In the genomic region with DNA sequence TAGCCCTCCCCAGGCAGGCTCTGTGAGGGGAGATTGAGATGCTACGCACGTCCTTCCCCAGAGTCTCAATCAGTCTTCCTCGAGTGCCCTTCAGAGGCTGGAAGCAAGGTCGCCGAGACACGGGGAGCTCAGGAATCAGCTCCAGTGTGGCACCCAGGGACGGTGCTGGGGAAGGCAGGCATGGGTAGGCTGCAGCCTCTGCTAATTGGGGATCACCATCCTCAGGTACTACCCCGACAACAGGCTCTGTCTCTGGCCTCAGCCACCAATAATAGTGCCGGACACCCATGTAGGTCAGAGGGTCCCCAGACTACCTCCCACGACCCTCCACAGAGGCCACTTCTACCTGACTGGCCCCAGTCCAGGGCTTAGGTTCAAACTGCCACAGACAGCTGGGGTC, we compare ENCODE assay signal across 26 cellular contexts. TPM values are rescaled to one million over a fixed set of nuclear protein-coding genes. Genes with fewer than 3 reads are reported as not detected.
"Had no signal": no experiment of that assay in that cellular context is flagged by ENCODE, and none has a peak within 500 bp of the region (broad histone marks: within the 10 kb centered on the region; RNA-seq: fewer than 3 reads in every experiment).

No MANE protein-coding gene starts in this region.

- H3K9me3 Mint-ChIP-seq: activated naive CD4-positive, alpha-beta T cell treated with anti-CD3 and anti-CD28 coated beads for 36 hours; brain; natural killer cell treated with Interleukin-12 subunit alpha and Interleukin-12 subunit beta and Interleukin-15 and Interleukin-18, amount 100 ng/mL, for 72 hours; stimulated activated effector memory CD8-positive, alpha-beta T cell treated with anti-CD3 and anti-CD28 coated beads, Interleukin-12 subunit alpha, Interleukin-12 subunit beta, amount 100 ng/mL, for 72 hours; T-cell; T-helper 2 cell treated with Interferon-gamma antibody and Interleukin-4, amounts not matched to agents 5 μg/mL and 100 μg/mL, for 36 hours had no signal

- H3K4me3 Mint-ChIP-seq: activated naive CD4-positive, alpha-beta T cell treated with anti-CD3 and anti-CD28 coated beads for 36 hours; activated T-cell treated with anti-CD3 and anti-CD28 coated beads, Interleukin-2, amount 50 U/mL, for 72 hours; brain; natural killer cell treated with Interleukin-12 subunit alpha and Interleukin-12 subunit beta and Interleukin-15 and Interleukin-18, amount 100 ng/mL, for 72 hours; stimulated activated effector memory CD8-positive, alpha-beta T cell treated with anti-CD3 and anti-CD28 coated beads, Interleukin-12 subunit alpha, Interleukin-12 subunit beta, amount 100 ng/mL, for 72 hours; T-cell; T-helper 2 cell treated with Interferon-gamma antibody and Interleukin-4, amounts not matched to agents 5 μg/mL and 100 μg/mL, for 36 hours had no signal

- H3K4me1 ChIP-seq: pancreas, stomach, transverse colon, vagina had no signal

- H3K27ac Mint-ChIP-seq: activated naive CD4-positive, alpha-beta T cell treated with anti-CD3 and anti-CD28 coated beads for 36 hours; activated T-cell treated with anti-CD3 and anti-CD28 coated beads, Interleukin-2, amount 50 U/mL, for 72 hours; natural killer cell treated with Interleukin-12 subunit alpha and Interleukin-12 subunit beta and Interleukin-15 and Interleukin-18, amount 100 ng/mL, for 72 hours; T-cell; T-helper 2 cell treated with Interferon-gamma antibody and Interleukin-4, amounts not matched to agents 5 μg/mL and 100 μg/mL, for 36 hours had no signal

- H3K79me2 ChIP-seq: hepatocyte had no signal

- H3K36me3 ChIP-seq: pancreas, transverse colon, vagina had no signal

- H3K27me3 Mint-ChIP-seq: brain; natural killer cell treated with Interleukin-12 subunit alpha and Interleukin-12 subunit beta and Interleukin-15 and Interleukin-18, amount 100 ng/mL, for 72 hours; T-cell had no signal

- DNase-seq: activated CD4-positive, alpha-beta T cell treated with anti-CD3 and anti-CD28 coated beads, Interleukin-2, amount 50 U/mL, for 48 hours; activated CD8-positive, alpha-beta memory T cell treated with anti-CD3 and anti-CD28 coated beads, Interleukin-2, amount 50 U/mL, for 48 hours; activated effector memory CD4-positive, alpha-beta T cell treated with Interleukin-2 at 50 U/mL for 16 hours; activated naive CD4-positive, alpha-beta T cell treated with anti-CD3 and anti-CD28 coated beads for 36 hours; activated T-cell treated with anti-CD3 and anti-CD28 coated beads, Interleukin-2, amount 50 U/mL, for 72 hours; amygdala; effector CD8-positive, alpha-beta T cell; foreskin melanocyte; left ventricle myocardium superior; right cardiac atrium; stimulated activated CD4-positive, alpha-beta T cell treated with anti-CD3 and anti-CD28 coated beads, Interleukin-1b, Interleukin-23, amount 100 ng/mL, for 48 hours; stomach; T-cell; transverse colon had no signal

- H3K4me3 ChIP-seq: hepatocyte, pancreas, stomach, suprapubic skin, transverse colon, vagina had no signal

- H3K4me2 ChIP-seq: hepatocyte had no signal

- H3K36me3 Mint-ChIP-seq: natural killer cell treated with Interleukin-12 subunit alpha and Interleukin-12 subunit beta and Interleukin-15 and Interleukin-18, amount 100 ng/mL, for 72 hours had no signal

- H3K9me3 ChIP-seq: neutrophil, pancreas, stomach, suprapubic skin, transverse colon, vagina had no signal

- H3K27ac ChIP-seq: hepatocyte, neutrophil, pancreas, stomach, suprapubic skin, transverse colon, vagina had no signal

- H3K27me3 ChIP-seq: hepatocyte, neutrophil, pancreas, stomach, suprapubic skin, transverse colon, vagina had no signal

RNA-seq across cellular contexts. Expression of gene GSG1L, which starts 28.2 kb away (rescaled TPM):
- total RNA-seq: activated CD8-positive, alpha-beta memory T cell treated with anti-CD3 and anti-CD28 coated beads for 36 hours; activated naive CD4-positive, alpha-beta T cell treated with anti-CD3 and anti-CD28 coated beads for 36 hours; activated T-cell treated with anti-CD3 and anti-CD28 coated beads, Interleukin-2, amount 50 U/mL, for 72 hours; dermis blood vessel endothelial cell; hepatocyte; natural killer cell treated with Interleukin-12 subunit alpha and Interleukin-12 subunit beta and Interleukin-15 and Interleukin-18, amount 100 ng/mL, for 72 hours; pulmonary artery endothelial cell; stomach; T-cell; transverse colon; vagina had no signal
- polyA plus RNA-seq: hepatocyte had no signal
